In the genomic region with DNA sequence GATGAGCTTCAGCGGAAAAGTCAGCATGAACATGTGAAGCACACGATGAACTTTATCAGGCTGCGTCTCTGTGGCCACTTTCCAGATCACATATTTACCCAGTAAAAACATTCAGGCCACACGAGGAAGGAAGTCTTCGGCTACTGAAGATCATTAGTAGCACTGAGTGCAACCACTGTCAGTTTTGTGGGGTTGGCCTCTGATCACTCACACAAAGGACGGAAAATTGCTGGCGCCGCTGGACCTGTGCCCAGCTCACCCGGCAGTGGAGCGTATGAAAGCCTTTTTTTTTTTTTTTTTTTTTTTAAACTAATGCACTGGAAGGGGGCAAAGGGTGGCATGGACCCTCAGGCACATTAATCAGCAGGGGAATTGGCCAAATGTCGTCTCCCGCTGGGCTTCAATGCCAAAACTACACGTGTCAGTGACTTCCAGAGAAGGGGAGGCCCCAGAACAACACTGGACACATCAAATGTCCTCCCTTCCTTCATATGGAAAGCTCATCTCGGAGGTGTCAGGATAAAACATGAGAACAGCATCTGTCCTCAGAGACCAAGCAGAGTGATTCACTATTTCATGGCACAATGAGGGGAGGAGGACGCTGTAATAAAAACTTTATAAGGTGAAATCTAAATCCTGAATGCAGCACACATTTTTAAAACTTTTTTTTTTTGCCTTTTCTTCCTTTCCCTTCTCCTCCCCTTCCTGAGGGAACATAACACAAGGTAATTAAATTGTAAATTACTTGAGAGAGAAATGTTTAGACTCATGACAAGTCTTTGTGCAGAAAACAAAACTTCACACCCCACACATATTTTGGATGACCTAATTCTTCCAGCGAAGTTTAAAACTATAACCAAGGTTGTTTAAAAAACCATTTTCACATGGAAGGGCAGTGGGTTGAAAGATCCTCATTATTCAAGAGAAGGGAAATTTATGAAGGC, we compare ENCODE assay signal across 10 cellular contexts.
DNase-seq lines count a peak whose midpoint lies in the region; ATAC-seq and TF ChIP-seq lines count a peak whose summit lies in the region.
"Had no signal": no experiment of that assay in that cellular context is flagged by ENCODE, and none has a peak within 500 bp of the region (broad histone marks: within the 10 kb centered on the region; RNA-seq: fewer than 3 reads in every experiment).

No MANE protein-coding gene starts in this region.

- H3K4me3 Mint-ChIP-seq in osteocyte (ENCODE audit: unreplicated experiment) = peak overlapping the region; percentile 54
- H3K4me3 Mint-ChIP-seq: central memory CD8-positive, alpha-beta T cell had no signal

- H3K27me3 ChIP-seq in esophagus (ENCODE audit: control insufficient read depth in 1 of 2, insufficient read depth in 2 of 2, low read length in 2 of 2) = no peaks in the 10 kb centered on the region
- H3K27me3 ChIP-seq in dorsolateral prefrontal cortex = no peaks in the 10 kb centered on the region

- peak overlapping the region; percentile 88 for H3K27ac Mint-ChIP-seq in osteocyte (ENCODE audit: unreplicated experiment)

- peak; percentile 79 for DNase-seq in COR-L47 (lab: John Stamatoyannopoulos, UW)
- peak; percentile 33 for DNase-seq in NCI-H2227 treated with DMSO at 0.1 percent for 48 hours (lab: John Stamatoyannopoulos, UW)
- DNase-seq in osteocyte (ENCODE audit: extremely low spot score, unreplicated experiment) = no peak
- no peak for DNase-seq in dedifferentiated amniotic fluid mesenchymal stem cell (ENCODE audit: extremely low spot score)
- no peak for DNase-seq in dorsolateral prefrontal cortex
- no peak for DNase-seq in NCI-H524 (lab: John Stamatoyannopoulos, UW)
- DNase-seq: NCI-H526 had no signal

- intact Hi-C loops in dorsolateral prefrontal cortex (cut with DNase I) = no loop called here

- H3K4me3 ChIP-seq in esophagus (ENCODE audit: low read depth in 1 of 2, low read length in 2 of 2) (no peak overlapping the region), dorsolateral prefrontal cortex (peak overlapping the region in 28 of 59 donors; percentile 1 to 42 (median 22))

- H3K4me1 ChIP-seq in esophagus (ENCODE audit: control insufficient read depth in 2 of 2, insufficient read depth in 2 of 2, low read length in 1 of 2) = peaks cover 2 to 3% of the 10 kb centered on the region in 2 donors

- 28% methylated on average over 16 of the region's 16 CpGs for WGBS in esophagus, 2 donors

- H3K36me3 ChIP-seq in esophagus (ENCODE audit: control insufficient read depth in 2 of 2, insufficient read depth in 2 of 2, low read length in 1 of 2) = no peaks in the 10 kb centered on the region

- H3K9me3 ChIP-seq in esophagus (ENCODE audit: control insufficient read depth in 2 of 2, insufficient read depth in 1 of 2, low read depth in 1 of 2, low read length in 1 of 2) = peaks cover 0 to 3% of the 10 kb centered on the region in 2 donors

- peaks cover 9% of the 10 kb centered on the region for H3K36me3 Mint-ChIP-seq in osteocyte (ENCODE audit: unreplicated experiment)

- H3K27ac ChIP-seq in esophagus (ENCODE audit: low read depth in 2 of 2, low read length in 1 of 2) (peak overlapping the region; percentile 1 to 8), dorsolateral prefrontal cortex (peak overlapping the region in 9 of 59 donors; percentile 1 to 39 (median 23))

- no peak for TF ChIP-seq CTCF in osteocyte (IDR thresholded peaks at IDR 0.05)
- no peak for TF ChIP-seq CTCF in dorsolateral prefrontal cortex (IDR thresholded peaks at IDR 0.05 in 54 of 56, conservative IDR thresholded peaks at IDR 0.05 in 2 of 56; ENCODE audit: low read depth in 1 of 56, partially characterized antibody in 56 of 56)

- no peak for ATAC-seq in HG03565 (IDR thresholded peaks at IDR 0.05; ENCODE audit: unreplicated experiment)

- peaks cover 57% of the 10 kb centered on the region for H3K4me1 Mint-ChIP-seq in osteocyte (ENCODE audit: unreplicated experiment)
- H3K4me1 Mint-ChIP-seq: central memory CD8-positive, alpha-beta T cell had no signal

- no peaks in the 10 kb centered on the region for H3K27me3 Mint-ChIP-seq in osteocyte (ENCODE audit: unreplicated experiment)
- H3K27me3 Mint-ChIP-seq: central memory CD8-positive, alpha-beta T cell had no signal

- H3K9me3 Mint-ChIP-seq in osteocyte (ENCODE audit: unreplicated experiment) = peaks cover 10% of the 10 kb centered on the region

Comparison
In these comparisons a context has a peak if more than half of its experiments do, and no peak if none do; other contexts are left out.
1. DNase-seq: peak in COR-L47 (single experiment) and NCI-H2227 treated with DMSO at 0.1 percent for 48 hours (single experiment); none in osteocyte (single experiment), dedifferentiated amniotic fluid mesenchymal stem cell (single experiment), dorsolateral prefrontal cortex (0 of 10) and NCI-H524 (0 of 2).